In the genomic region with DNA sequence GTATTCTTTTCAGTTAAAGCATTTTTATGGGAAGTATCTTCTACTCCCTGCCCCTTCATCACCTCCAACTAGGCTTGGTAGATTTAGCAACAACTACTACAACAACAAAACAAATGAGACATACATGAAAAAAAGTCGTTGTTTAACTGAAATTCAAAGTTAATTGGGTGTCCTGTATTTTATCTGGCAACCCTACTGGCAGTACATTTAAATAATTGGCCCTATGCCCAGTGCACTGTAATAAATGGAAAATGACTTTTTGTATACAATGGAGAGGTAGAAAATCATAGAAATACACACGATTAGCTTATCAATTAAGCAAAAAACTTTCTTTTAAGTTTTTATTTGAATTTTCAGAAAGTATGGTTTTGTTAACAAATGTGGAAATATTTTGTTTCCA, we compare ENCODE assay signal across 25 cellular contexts. TPM values are rescaled to one million over a fixed set of nuclear protein-coding genes. Genes with fewer than 3 reads are reported as not detected.
DNase-seq lines count a peak whose midpoint lies in the region; ATAC-seq and TF ChIP-seq lines count a peak whose summit lies in the region.
"Had no signal": no experiment of that assay in that cellular context is flagged by ENCODE, and none has a peak within 500 bp of the region (broad histone marks: within the 10 kb centered on the region; RNA-seq: fewer than 3 reads in every experiment).

No MANE protein-coding gene starts in this region.

- H3K4me3 ChIP-seq in PC-9, result no peak overlapping the region
- H3K4me3 ChIP-seq in fibroblast of lung (replicated peaks in 1 of 4; ENCODE audit: control extremely low read depth in 1 of 4, insufficient read depth in 1 of 4, low read depth in 3 of 4, low read length in 4 of 4), result no peak overlapping the region
- H3K4me3 ChIP-seq: BLaER1 treated with 17β-estradiol and CSF1 and Interleukin-3, amounts not matched to agents 10 nM and 100 nM; heart right ventricle; left ventricle myocardium inferior; MG63; mucosa of descending colon; upper lobe of left lung had no signal

- H3K36me3 ChIP-seq in PC-9 (ENCODE audit: low read depth), result no peaks in the 10 kb centered on the region
- no peaks in the 10 kb centered on the region for H3K36me3 ChIP-seq in fibroblast of lung (ENCODE audit: control insufficient read depth, insufficient read depth, low read length)
- H3K36me3 ChIP-seq: BLaER1 treated with 17β-estradiol and CSF1 and Interleukin-3, amounts not matched to agents 10 nM and 100 nM; heart right ventricle; left ventricle myocardium inferior; MG63; upper lobe of left lung had no signal

- DNase-seq in DMS53 (lab: John Stamatoyannopoulos, UW) (peak; percentile 11), DMS53 treated with DMSO at 0.1 percent for 48 hours (lab: John Stamatoyannopoulos, UW; ENCODE audit: unreplicated experiment) (no peak), PC-9 (no peak), fibroblast of lung (ENCODE audit: low read depth in 2 of 2) (peak; percentile 12 to 66)
- DNase-seq in central memory CD4-positive, alpha-beta T cell, result no peak
- DNase-seq: activated CD4-positive, alpha-beta T cell treated with anti-CD3 and anti-CD28 coated beads, Interleukin-2, amount 10 ng/mL, durations not matched to agents 7 days and 5 days; activated effector memory CD4-positive, alpha-beta T cell treated with anti-CD3 and anti-CD28 coated beads, Interleukin-2, amount 50 U/mL, for 16 hours; cerebellar nuclear complex; DMS79 treated with DMSO at 0.1 percent for 48 hours; heart right ventricle; left ventricle myocardium inferior; MG63; mucosa of descending colon; stimulated activated CD4-positive, alpha-beta T cell treated with anti-CD3 and anti-CD28 coated beads, Interleukin-4, amount 100 ng/mL, for 4 hours; upper lobe of left lung had no signal

- H3K9me2 ChIP-seq in PC-9 (ENCODE audit: insufficient read depth), result no peaks in the 10 kb centered on the region

- CTCF ChIA-PET in PC-9 (lab: Charles Lee), result no interaction called here

- ATAC-seq in HG03039 (IDR thresholded peaks at IDR 0.05; ENCODE audit: unreplicated experiment) (no peak), HG03097 (IDR thresholded peaks at IDR 0.05; ENCODE audit: low FRiP score, unreplicated experiment) (no peak)
- ATAC-seq: HCT116, heart right ventricle, HepG2, mucosa of descending colon, Right ventricle myocardium inferior had no signal

- H3K27me3 ChIP-seq in PC-9 (ENCODE audit: insufficient read depth, low read depth) (no peaks in the 10 kb centered on the region), fibroblast of lung (ENCODE audit: control insufficient read depth, insufficient read depth, low read length) (no peaks in the 10 kb centered on the region)
- H3K27me3 ChIP-seq: BLaER1 treated with 17β-estradiol and CSF1 and Interleukin-3, amounts not matched to agents 10 nM and 100 nM; heart right ventricle; MG63; upper lobe of left lung had no signal

- intact Hi-C loops in PC-9 (cut with micrococcal nuclease; ENCODE audit: unreplicated experiment), result no loop called here

- H3K79me2 ChIP-seq in PC-9 (ENCODE audit: low read depth) (no peaks in the 10 kb centered on the region), fibroblast of lung (ENCODE audit: control insufficient read depth, insufficient read depth, low read length) (no peaks in the 10 kb centered on the region)

- H3K4me1 ChIP-seq in PC-9 (replicated peaks; ENCODE audit: insufficient read depth), result peaks cover 18% of the 10 kb centered on the region
- no peaks in the 10 kb centered on the region for H3K4me1 ChIP-seq in fibroblast of lung (ENCODE audit: control insufficient read depth, extremely low read depth, insufficient read depth, low read length)
- H3K4me1 ChIP-seq: BLaER1 treated with 17β-estradiol and CSF1 and Interleukin-3, amounts not matched to agents 10 nM and 100 nM; heart right ventricle; left ventricle myocardium inferior; upper lobe of left lung had no signal

- H2AFZ ChIP-seq in PC-9 (no peak overlapping the region), fibroblast of lung (ENCODE audit: low read length) (no peak overlapping the region)

- TF ChIP-seq RAD21 in Ishikawa (IDR thresholded peaks at IDR 0.05; ENCODE audit: low read depth), result no peak

- BruUV-seq in PC-9 (replicated peaks; lab: Mats Ljungman, UMichigan), result no TSS peak

- H3F3A ChIP-seq in PC-9 (ENCODE audit: insufficient read depth, low read depth), result 0 out of 2 replicates have a peak, but pooled peaks cover 4% of the 10 kb centered on the region

- H4K20me1 ChIP-seq in PC-9 (ENCODE audit: insufficient read depth), result no peaks in the 10 kb centered on the region
- H4K20me1 ChIP-seq in fibroblast of lung (ENCODE audit: control insufficient read depth, extremely low read depth, insufficient read depth, low read length), result no peaks in the 10 kb centered on the region
- H4K20me1 ChIP-seq: BLaER1 treated with 17β-estradiol and CSF1 and Interleukin-3, amounts not matched to agents 10 nM and 100 nM had no signal

- H3K9me3 ChIP-seq in PC-9 (ENCODE audit: insufficient read depth, low read depth) (no peaks in the 10 kb centered on the region), fibroblast of lung (ENCODE audit: control insufficient read depth, insufficient read depth, low read depth, low read length) (no peaks in the 10 kb centered on the region)
- H3K9me3 ChIP-seq: BLaER1 treated with 17β-estradiol and CSF1 and Interleukin-3, amounts not matched to agents 10 nM and 100 nM; heart right ventricle; left ventricle myocardium inferior; MG63; mucosa of descending colon; upper lobe of left lung had no signal

- H3K27ac ChIP-seq in PC-9 (no peak overlapping the region), fibroblast of lung (ENCODE audit: insufficient read depth, low read length) (no peak overlapping the region)
- H3K27ac ChIP-seq: BLaER1 treated with 17β-estradiol and CSF1 and Interleukin-3, amounts not matched to agents 10 nM and 100 nM; heart right ventricle; left ventricle myocardium inferior; upper lobe of left lung had no signal

- POLR2A ChIA-PET in PC-9 (lab: Charles Lee; ENCODE audit: unreplicated experiment), result no interaction called here

- H3K4me2 ChIP-seq in PC-9 (peak overlapping the region; percentile 38; the same call in 1 of the 2 replicates), fibroblast of lung (ENCODE audit: extremely low read depth, insufficient read depth, low read length) (no peak overlapping the region)
- H3K4me2 ChIP-seq: BLaER1 treated with 17β-estradiol and CSF1 and Interleukin-3, amounts not matched to agents 10 nM and 100 nM had no signal

- TF ChIP-seq EP300 in Ishikawa (IDR thresholded peaks at IDR 0.05; ENCODE audit: borderline replicate concordance), result no peak

- TF ChIP-seq CTCF in PC-9 (conservative IDR thresholded peaks at IDR 0.05), result no peak
- TF ChIP-seq CTCF in fibroblast of lung (conservative IDR thresholded peaks at IDR 0.05 in 1 of 2, IDR thresholded peaks at IDR 0.05 in 1 of 2; ENCODE audit: low read depth in 1 of 2, low read length in 2 of 2), result no peak

- H3K9ac ChIP-seq in fibroblast of lung (ENCODE audit: insufficient read depth, low read length), result no peak overlapping the region
- H3K9ac ChIP-seq: BLaER1 treated with 17β-estradiol and CSF1 and Interleukin-3, amounts not matched to agents 10 nM and 100 nM had no signal

TF ChIP-seq in Ishikawa, 13 proteins besides CTCF, POLR2A, EP300 and RAD21:
- TF ChIP-seq CREB1 (IDR thresholded peaks at IDR 0.05; ENCODE audit: low read depth) (no peak), NFIC (IDR thresholded peaks at IDR 0.05) (0 out of 2 replicates have a peak, but pooled peaks have one; percentile 33)
TF ChIP-seq in Ishikawa: peak in this region for 1.

RNA-seq across cellular contexts. Expression of a gene that starts 21.4 kb away (rescaled TPM):
- total RNA-seq in PC-9 (2021) (0.35 and 0.38 TPM in 2 replicates), fibroblast of lung (11.8 and 18.0 TPM in 2 replicates)
- 3.4 and 11.2 TPM in 2 replicates for polyA plus RNA-seq in fibroblast of lung
- 2.6 and 10.6 TPM in 2 replicates for polyA plus RNA-seq in fibroblast of lung (2012)
- 0.33 TPM in 1 of 2 replicates, not detected in the other for polyA minus RNA-seq in fibroblast of lung (ENCODE audit: low replicate concordance)

RNA-seq across cellular contexts. Expression of a gene that starts 49.3 kb away (rescaled TPM):
- total RNA-seq in PC-9 (2021) (not detected in 2 replicates), fibroblast of lung (not detected in 2 replicates)
- not detected in 2 replicates for polyA plus RNA-seq in fibroblast of lung
- not detected in 2 replicates for polyA plus RNA-seq in fibroblast of lung (2012)
- not detected in 2 replicates for polyA minus RNA-seq in fibroblast of lung (ENCODE audit: low replicate concordance)
- total RNA-seq: activated CD4-positive, alpha-beta T cell treated with anti-CD3 and anti-CD28 coated beads, Interleukin-2, amount 10 ng/mL, durations not matched to agents 7 days and 5 days; heart right ventricle; HepG2; left ventricle myocardium inferior; mucosa of descending colon; neural crest cell; progenitor cell of endocrine pancreas; Right ventricle myocardium inferior had no signal
- polyA plus RNA-seq: adipose tissue, heart right ventricle, HepG2 had no signal

Comparison
In these comparisons a context has a peak if more than half of its experiments do, and no peak if none do; other contexts are left out.
1. DNase-seq: peak in DMS53 (single experiment) and fibroblast of lung (2 of 2); none in DMS53 treated with DMSO at 0.1 percent for 48 hours (single experiment), PC-9 (0 of 2) and central memory CD4-positive, alpha-beta T cell (single experiment).